ENCODE assay signal across 1 cellular context in the genomic region with DNA sequence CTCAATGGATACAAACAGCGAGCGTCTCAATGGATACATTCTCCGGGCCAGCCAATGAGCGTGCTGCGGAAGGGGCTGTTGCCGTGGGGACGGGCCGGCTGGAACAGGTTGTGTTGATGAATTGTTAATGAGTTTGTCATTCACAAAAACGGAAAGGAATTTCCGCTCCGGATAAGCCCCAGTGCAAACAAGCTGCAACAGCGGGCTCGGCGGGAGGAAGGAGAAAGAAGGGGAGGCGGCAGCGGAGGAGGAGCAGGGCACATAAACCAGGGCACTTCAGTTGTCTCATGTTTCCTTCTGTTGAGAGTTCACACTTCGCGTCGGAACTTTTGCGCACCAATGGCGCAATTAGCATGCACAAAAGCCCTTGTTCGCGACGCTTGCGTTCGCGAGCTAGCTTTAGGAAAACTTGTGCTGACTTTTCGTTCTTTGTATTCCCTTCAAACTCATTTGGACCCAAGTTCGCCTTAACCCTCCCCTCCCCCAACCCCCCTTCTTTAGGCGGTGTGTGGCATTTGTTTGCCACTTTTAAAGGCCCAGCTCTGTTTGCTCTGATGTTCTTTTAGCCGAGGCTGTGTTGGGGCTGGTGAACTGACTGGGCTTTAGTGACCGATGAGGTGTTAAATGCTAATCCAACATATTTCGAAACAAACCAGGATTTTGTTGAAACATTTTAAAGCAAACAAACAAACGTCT.
A peak's percentile ranks its signal among the peaks of the same experiment; 100 is the strongest.
TF ChIP-seq lines count a peak whose summit lies in the region.

A gene with protein sequence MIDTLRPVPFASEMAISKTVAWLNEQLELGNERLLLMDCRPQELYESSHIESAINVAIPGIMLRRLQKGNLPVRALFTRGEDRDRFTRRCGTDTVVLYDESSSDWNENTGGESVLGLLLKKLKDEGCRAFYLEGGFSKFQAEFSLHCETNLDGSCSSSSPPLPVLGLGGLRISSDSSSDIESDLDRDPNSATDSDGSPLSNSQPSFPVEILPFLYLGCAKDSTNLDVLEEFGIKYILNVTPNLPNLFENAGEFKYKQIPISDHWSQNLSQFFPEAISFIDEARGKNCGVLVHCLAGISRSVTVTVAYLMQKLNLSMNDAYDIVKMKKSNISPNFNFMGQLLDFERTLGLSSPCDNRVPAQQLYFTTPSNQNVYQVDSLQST (minus strand): TSS at position 10 of the 696 bp plus-strand sequence. CDS start 462 bp downstream, outside the sequence.

TF ChIP-seq in HepG2, 621 proteins besides CTCF, POLR2A, EP300 and RAD21 (continued from another document):
- TF ChIP-seq, protein P1, sequence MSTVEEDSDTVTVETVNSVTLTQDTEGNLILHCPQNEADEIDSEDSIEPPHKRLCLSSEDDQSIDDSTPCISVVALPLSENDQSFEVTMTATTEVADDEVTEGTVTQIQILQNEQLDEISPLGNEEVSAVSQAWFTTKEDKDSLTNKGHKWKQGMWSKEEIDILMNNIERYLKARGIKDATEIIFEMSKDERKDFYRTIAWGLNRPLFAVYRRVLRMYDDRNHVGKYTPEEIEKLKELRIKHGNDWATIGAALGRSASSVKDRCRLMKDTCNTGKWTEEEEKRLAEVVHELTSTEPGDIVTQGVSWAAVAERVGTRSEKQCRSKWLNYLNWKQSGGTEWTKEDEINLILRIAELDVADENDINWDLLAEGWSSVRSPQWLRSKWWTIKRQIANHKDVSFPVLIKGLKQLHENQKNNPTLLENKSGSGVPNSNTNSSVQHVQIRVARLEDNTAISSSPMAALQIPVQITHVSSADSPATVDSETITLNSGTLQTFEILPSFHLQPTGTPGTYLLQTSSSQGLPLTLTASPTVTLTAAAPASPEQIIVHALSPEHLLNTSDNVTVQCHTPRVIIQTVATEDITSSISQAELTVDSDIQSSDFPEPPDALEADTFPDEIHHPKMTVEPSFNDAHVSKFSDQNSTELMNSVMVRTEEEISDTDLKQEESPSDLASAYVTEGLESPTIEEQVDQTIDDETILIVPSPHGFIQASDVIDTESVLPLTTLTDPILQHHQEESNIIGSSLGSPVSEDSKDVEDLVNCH (CRISPR knock-in tag; IDR thresholded peaks at IDR 0.05): no peak
- TF ChIP-seq BORCS8-MEF2B (CRISPR knock-in tag; IDR thresholded peaks at IDR 0.05) (peak; percentile 66; the same call in 1 of the 2 replicates), ARHGAP35 (CRISPR knock-in tag; IDR thresholded peaks at IDR 0.05; ENCODE audit: borderline replicate concordance) (no peak)
- TF ChIP-seq, protein P2, sequence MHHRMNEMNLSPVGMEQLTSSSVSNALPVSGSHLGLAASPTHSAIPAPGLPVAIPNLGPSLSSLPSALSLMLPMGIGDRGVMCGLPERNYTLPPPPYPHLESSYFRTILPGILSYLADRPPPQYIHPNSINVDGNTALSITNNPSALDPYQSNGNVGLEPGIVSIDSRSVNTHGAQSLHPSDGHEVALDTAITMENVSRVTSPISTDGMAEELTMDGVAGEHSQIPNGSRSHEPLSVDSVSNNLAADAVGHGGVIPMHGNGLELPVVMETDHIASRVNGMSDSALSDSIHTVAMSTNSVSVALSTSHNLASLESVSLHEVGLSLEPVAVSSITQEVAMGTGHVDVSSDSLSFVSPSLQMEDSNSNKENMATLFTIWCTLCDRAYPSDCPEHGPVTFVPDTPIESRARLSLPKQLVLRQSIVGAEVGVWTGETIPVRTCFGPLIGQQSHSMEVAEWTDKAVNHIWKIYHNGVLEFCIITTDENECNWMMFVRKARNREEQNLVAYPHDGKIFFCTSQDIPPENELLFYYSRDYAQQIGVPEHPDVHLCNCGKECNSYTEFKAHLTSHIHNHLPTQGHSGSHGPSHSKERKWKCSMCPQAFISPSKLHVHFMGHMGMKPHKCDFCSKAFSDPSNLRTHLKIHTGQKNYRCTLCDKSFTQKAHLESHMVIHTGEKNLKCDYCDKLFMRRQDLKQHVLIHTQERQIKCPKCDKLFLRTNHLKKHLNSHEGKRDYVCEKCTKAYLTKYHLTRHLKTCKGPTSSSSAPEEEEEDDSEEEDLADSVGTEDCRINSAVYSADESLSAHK (CRISPR knock-in tag; IDR thresholded peaks at IDR 0.05; ENCODE audit: borderline replicate concordance): no peak
- TF ChIP-seq, protein P3, sequence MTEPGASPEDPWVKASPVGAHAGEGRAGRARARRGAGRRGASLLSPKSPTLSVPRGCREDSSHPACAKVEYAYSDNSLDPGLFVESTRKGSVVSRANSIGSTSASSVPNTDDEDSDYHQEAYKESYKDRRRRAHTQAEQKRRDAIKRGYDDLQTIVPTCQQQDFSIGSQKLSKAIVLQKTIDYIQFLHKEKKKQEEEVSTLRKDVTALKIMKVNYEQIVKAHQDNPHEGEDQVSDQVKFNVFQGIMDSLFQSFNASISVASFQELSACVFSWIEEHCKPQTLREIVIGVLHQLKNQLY (CRISPR knock-in tag; IDR thresholded peaks at IDR 0.05): 0 out of 2 replicates have a peak, but pooled peaks have one; percentile 51
- TF ChIP-seq, protein P4, sequence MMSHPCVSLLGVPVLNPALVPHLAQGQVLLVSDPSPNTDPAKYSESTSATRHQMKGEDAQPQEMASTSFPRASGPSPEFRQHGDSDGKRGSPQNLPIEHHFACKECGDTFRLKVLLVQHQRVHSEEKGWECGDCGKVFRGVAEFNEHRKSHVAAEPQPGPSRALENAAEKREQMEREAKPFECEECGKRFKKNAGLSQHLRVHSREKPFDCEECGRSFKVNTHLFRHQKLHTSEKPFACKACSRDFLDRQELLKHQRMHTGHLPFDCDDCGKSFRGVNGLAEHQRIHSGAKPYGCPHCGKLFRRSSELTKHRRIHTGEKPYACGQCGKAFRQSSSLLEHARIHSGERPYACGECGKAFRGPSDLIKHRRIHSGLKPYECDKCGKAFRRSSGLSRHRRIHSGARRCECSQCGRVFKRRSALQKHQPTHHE (CRISPR knock-in tag; IDR thresholded peaks at IDR 0.05; ENCODE audit: borderline replicate concordance): no peak
